1 cellular context compared by ENCODE assay signal in the genomic region with DNA sequence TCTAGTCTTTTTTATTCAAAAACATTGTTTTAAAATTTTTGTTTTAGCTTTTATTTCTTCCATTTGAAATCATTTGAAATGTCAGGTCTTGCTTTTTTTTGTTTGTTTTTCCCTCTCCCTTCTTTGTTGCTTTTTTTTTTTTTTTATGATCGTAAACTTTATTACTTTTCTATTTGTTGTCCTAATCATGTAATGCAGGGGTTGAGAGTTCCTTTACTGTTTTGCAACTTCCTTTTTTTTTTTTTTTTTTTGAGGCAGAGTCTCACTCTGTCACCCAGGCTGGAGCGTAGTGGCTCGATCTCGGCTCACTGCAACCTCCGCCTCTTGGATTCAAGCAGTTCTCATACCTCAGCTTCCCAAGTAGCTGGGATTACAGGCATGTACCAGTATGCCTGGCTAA.
TF ChIP-seq lines count a peak whose summit lies in the region.

No MANE protein-coding gene starts in this region.

TF ChIP-seq in GM23338, 12 proteins besides CTCF, POLR2A, EP300 and RAD21 (continued from another document):
- TF ChIP-seq, protein P1, sequence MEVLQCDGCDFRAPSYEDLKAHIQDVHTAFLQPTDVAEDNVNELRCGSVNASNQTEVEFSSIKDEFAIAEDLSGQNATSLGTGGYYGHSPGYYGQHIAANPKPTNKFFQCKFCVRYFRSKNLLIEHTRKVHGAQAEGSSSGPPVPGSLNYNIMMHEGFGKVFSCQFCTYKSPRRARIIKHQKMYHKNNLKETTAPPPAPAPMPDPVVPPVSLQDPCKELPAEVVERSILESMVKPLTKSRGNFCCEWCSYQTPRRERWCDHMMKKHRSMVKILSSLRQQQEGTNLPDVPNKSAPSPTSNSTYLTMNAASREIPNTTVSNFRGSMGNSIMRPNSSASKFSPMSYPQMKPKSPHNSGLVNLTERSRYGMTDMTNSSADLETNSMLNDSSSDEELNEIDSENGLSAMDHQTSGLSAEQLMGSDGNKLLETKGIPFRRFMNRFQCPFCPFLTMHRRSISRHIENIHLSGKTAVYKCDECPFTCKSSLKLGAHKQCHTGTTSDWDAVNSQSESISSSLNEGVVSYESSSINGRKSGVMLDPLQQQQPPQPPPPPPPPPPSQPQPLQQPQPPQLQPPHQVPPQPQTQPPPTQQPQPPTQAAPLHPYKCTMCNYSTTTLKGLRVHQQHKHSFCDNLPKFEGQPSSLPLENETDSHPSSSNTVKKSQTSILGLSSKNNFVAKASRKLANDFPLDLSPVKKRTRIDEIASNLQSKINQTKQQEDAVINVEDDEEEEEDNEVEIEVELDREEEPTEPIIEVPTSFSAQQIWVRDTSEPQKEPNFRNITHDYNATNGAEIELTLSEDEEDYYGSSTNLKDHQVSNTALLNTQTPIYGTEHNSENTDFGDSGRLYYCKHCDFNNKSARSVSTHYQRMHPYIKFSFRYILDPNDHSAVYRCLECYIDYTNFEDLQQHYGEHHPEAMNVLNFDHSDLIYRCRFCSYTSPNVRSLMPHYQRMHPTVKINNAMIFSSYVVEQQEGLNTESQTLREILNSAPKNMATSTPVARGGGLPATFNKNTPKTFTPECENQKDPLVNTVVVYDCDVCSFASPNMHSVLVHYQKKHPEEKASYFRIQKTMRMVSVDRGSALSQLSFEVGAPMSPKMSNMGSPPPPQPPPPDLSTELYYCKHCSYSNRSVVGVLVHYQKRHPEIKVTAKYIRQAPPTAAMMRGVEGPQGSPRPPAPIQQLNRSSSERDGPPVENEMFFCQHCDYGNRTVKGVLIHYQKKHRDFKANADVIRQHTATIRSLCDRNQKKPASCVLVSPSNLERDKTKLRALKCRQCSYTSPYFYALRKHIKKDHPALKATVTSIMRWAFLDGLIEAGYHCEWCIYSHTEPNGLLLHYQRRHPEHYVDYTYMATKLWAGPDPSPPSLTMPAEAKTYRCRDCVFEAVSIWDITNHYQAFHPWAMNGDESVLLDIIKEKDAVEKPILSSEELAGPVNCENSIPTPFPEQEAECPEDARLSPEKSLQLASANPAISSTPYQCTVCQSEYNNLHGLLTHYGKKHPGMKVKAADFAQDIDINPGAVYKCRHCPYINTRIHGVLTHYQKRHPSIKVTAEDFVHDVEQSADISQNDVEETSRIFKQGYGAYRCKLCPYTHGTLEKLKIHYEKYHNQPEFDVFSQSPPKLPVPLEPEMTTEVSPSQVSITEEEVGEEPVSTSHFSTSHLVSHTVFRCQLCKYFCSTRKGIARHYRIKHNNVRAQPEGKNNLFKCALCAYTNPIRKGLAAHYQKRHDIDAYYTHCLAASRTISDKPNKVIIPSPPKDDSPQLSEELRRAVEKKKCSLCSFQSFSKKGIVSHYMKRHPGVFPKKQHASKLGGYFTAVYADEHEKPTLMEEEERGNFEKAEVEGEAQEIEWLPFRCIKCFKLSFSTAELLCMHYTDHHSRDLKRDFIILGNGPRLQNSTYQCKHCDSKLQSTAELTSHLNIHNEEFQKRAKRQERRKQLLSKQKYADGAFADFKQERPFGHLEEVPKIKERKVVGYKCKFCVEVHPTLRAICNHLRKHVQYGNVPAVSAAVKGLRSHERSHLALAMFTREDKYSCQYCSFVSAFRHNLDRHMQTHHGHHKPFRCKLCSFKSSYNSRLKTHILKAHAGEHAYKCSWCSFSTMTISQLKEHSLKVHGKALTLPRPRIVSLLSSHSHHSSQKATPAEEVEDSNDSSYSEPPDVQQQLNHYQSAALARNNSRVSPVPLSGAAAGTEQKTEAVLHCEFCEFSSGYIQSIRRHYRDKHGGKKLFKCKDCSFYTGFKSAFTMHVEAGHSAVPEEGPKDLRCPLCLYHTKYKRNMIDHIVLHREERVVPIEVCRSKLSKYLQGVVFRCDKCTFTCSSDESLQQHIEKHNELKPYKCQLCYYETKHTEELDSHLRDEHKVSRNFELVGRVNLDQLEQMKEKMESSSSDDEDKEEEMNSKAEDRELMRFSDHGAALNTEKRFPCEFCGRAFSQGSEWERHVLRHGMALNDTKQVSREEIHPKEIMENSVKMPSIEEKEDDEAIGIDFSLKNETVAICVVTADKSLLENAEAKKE (CRISPR knock-in tag; IDR thresholded peaks at IDR 0.05) = no peak
- TF ChIP-seq CREB1 (CRISPR knock-in tag; IDR thresholded peaks at IDR 0.05; ENCODE audit: low read depth) = no peak
- no peak for TF ChIP-seq NANOG (IDR thresholded peaks at IDR 0.05; ENCODE audit: borderline replicate concordance)
- TF ChIP-seq, protein P2, sequence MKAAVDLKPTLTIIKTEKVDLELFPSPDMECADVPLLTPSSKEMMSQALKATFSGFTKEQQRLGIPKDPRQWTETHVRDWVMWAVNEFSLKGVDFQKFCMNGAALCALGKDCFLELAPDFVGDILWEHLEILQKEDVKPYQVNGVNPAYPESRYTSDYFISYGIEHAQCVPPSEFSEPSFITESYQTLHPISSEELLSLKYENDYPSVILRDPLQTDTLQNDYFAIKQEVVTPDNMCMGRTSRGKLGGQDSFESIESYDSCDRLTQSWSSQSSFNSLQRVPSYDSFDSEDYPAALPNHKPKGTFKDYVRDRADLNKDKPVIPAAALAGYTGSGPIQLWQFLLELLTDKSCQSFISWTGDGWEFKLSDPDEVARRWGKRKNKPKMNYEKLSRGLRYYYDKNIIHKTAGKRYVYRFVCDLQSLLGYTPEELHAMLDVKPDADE (IDR thresholded peaks at IDR 0.05) = no peak
- TF ChIP-seq EZH2phosphoT487 (IDR thresholded peaks at IDR 0.05; ENCODE audit: unreplicated experiment) = no peak
- TF ChIP-seq ZNF331 (CRISPR knock-in tag; IDR thresholded peaks at IDR 0.05; ENCODE audit: low read depth) = no peak
- TF ChIP-seq, protein P3, sequence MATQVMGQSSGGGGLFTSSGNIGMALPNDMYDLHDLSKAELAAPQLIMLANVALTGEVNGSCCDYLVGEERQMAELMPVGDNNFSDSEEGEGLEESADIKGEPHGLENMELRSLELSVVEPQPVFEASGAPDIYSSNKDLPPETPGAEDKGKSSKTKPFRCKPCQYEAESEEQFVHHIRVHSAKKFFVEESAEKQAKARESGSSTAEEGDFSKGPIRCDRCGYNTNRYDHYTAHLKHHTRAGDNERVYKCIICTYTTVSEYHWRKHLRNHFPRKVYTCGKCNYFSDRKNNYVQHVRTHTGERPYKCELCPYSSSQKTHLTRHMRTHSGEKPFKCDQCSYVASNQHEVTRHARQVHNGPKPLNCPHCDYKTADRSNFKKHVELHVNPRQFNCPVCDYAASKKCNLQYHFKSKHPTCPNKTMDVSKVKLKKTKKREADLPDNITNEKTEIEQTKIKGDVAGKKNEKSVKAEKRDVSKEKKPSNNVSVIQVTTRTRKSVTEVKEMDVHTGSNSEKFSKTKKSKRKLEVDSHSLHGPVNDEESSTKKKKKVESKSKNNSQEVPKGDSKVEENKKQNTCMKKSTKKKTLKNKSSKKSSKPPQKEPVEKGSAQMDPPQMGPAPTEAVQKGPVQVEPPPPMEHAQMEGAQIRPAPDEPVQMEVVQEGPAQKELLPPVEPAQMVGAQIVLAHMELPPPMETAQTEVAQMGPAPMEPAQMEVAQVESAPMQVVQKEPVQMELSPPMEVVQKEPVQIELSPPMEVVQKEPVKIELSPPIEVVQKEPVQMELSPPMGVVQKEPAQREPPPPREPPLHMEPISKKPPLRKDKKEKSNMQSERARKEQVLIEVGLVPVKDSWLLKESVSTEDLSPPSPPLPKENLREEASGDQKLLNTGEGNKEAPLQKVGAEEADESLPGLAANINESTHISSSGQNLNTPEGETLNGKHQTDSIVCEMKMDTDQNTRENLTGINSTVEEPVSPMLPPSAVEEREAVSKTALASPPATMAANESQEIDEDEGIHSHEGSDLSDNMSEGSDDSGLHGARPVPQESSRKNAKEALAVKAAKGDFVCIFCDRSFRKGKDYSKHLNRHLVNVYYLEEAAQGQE (IDR thresholded peaks at IDR 0.05; ENCODE audit: unreplicated experiment) = no peak
- no peak for TF ChIP-seq ZNF114 (CRISPR knock-in tag; IDR thresholded peaks at IDR 0.05)
- no peak for TF ChIP-seq EZH2 (IDR thresholded peaks at IDR 0.05; ENCODE audit: low read depth, unreplicated experiment)
